Comparison of ENCODE assay signal across 8 cellular contexts in genomic region chr1:11337536-11338350, GRCh38.
DNase-seq lines count a peak whose midpoint lies in the region; ATAC-seq and TF ChIP-seq lines count a peak whose summit lies in the region.

No MANE protein-coding gene starts in this region.

- no peak overlapping the region for H3K27ac ChIP-seq in Panc1 (ENCODE audit: low read length)

- peak; percentile 55 for TF ChIP-seq RAD21 in Ishikawa (IDR thresholded peaks at IDR 0.05; ENCODE audit: low read depth)

- peak; percentile 84 for ATAC-seq in Panc1
- peak; percentile 82 to 90 for ATAC-seq in activated T-cell treated with anti-CD3 and anti-CD28 coated beads, Interleukin-2, amount 50 U/mL, for 4 hours
- no peak for ATAC-seq in GM19455 (IDR thresholded peaks at IDR 0.05; ENCODE audit: unreplicated experiment)

- no peaks in the 10 kb centered on the region for H3K27me3 ChIP-seq in Panc1 (ENCODE audit: control insufficient read depth, insufficient read depth, low read length)

- no peak for TF ChIP-seq EP300 in Ishikawa (IDR thresholded peaks at IDR 0.05; ENCODE audit: borderline replicate concordance)

- TF ChIP-seq CTCF in Panc1 (IDR thresholded peaks at IDR 0.05) = peak; percentile 91

- H3K36me3 ChIP-seq in Panc1 (ENCODE audit: control insufficient read depth, insufficient read depth, low read length) = no peaks in the 10 kb centered on the region

- no peaks in the 10 kb centered on the region for H3K9me3 Mint-ChIP-seq in activated T-cell treated with anti-CD3 and anti-CD28 coated beads, Interleukin-2, amount 50 U/mL, for 4 hours

- no TSS peak for BruUV-seq in Panc1 (replicated peaks; lab: Mats Ljungman, UMichigan)

- no peaks in the 10 kb centered on the region for H3K9me3 ChIP-seq in Panc1 (ENCODE audit: control insufficient read depth, insufficient read depth, low read depth, low read length)

- no peak overlapping the region for H3K4me3 ChIP-seq in Panc1 (ENCODE audit: low read depth in 2 of 2, low read length in 2 of 2)

- H3K36me3 Mint-ChIP-seq in activated T-cell treated with anti-CD3 and anti-CD28 coated beads, Interleukin-2, amount 50 U/mL, for 4 hours (ENCODE audit: insufficient read depth) = no peaks in the 10 kb centered on the region

- H3K4me1 ChIP-seq in Panc1 (ENCODE audit: control insufficient read depth, insufficient read depth, low read length) = no peaks in the 10 kb centered on the region

- POLR2A ChIA-PET in Panc1 (lab: Charles Lee) = no interaction called here

- DNase-seq in COLO668 (lab: John Stamatoyannopoulos, UW; ENCODE audit: unreplicated experiment) = peak; percentile 78
- DNase-seq in Panc1 (ENCODE audit: low read depth, low spot score) = peak; percentile 18
- DNase-seq in activated T-cell treated with anti-CD3 and anti-CD28 coated beads, Interleukin-2, amount 50 U/mL, for 4 hours = peak; percentile 65
- peak; percentile 0 for DNase-seq in glomerular endothelial cell (ENCODE audit: extremely low read depth, low read depth, low spot score)
- peak; percentile 49 to 72 (median 58) for DNase-seq in stimulated activated CD4-positive, alpha-beta T cell treated with anti-CD3 and anti-CD28 coated beads, Interleukin-12 subunit alpha, Interleukin-12 subunit beta, amount 100 ng/mL, for 48 hours (ENCODE audit: low read depth in 2 of 3, low spot score in 1 of 3)
- no peak for DNase-seq in globus pallidus (ENCODE audit: low spot score)

- in situ Hi-C loops in Panc1 (cut with HindIII; ENCODE audit: low pct_unique_long_range_greater_than_20kb, low sequenced_read_pairs) = no loop called here

- intact Hi-C loops in Panc1 (cut with micrococcal nuclease; ENCODE audit: unreplicated experiment) = loop anchor here (10.0 kb wide), 2 partner anchors 137 to 307 kb away; partner anchors contain the start of gene DISP3

- H3K4me1 Mint-ChIP-seq in activated T-cell treated with anti-CD3 and anti-CD28 coated beads, Interleukin-2, amount 50 U/mL, for 4 hours (ENCODE audit: low read depth) = peaks cover 10% of the 10 kb centered on the region

- H3K4me3 Mint-ChIP-seq in activated T-cell treated with anti-CD3 and anti-CD28 coated beads, Interleukin-2, amount 50 U/mL, for 4 hours = no peak overlapping the region

- CTCF ChIA-PET in Panc1 (lab: Charles Lee) = no interaction called here

- H3K27me3 Mint-ChIP-seq in activated T-cell treated with anti-CD3 and anti-CD28 coated beads, Interleukin-2, amount 50 U/mL, for 4 hours (ENCODE audit: low read depth) = peaks cover 19% of the 10 kb centered on the region

TF ChIP-seq in Ishikawa, 13 proteins besides CTCF, POLR2A, EP300 and RAD21:
- no peak for TF ChIP-seq ZBTB7A (IDR thresholded peaks at IDR 0.05; ENCODE audit: low read depth)
- TF ChIP-seq FOXM1 (IDR thresholded peaks at IDR 0.05; ENCODE audit: borderline replicate concordance, low read depth) = no peak
